ENCODE assay signal across 9 cellular contexts in genomic region chr11:93169950-93170561, GRCh38. TPM values are rescaled to one million over a fixed set of nuclear protein-coding genes. Genes with fewer than 3 reads are reported as not detected.
A peak's percentile ranks its signal among the peaks of the same experiment; 100 is the strongest.
DNase-seq lines count a peak whose midpoint lies in the region; ATAC-seq, FAIRE-seq and TF ChIP-seq lines count a peak whose summit lies in the region.
"Had no signal": no experiment of that assay in that cellular context is flagged by ENCODE, and none has a peak within 500 bp of the region (broad histone marks: within the 10 kb centered on the region; RNA-seq: fewer than 3 reads in every experiment).

No MANE protein-coding gene starts in this region.

- intact Hi-C loops in spleen (cut with DNase I; ENCODE audit: low total_unique reads), result no loop called here

- DNase-seq in GM10266 (ENCODE audit: extremely low spot score) (no peak), Peyer's patch (no peak), foreskin keratinocyte (peak; percentile 1 to 18), spleen (no peak), NCI-H1048 (lab: John Stamatoyannopoulos, UW) (no peak)
- no peak for DNase-seq in central memory CD4-positive, alpha-beta T cell

- H3K36me3 ChIP-seq in Peyer's patch (no peaks in the 10 kb centered on the region), gastroesophageal sphincter (peaks cover 6 to 30% of the 10 kb centered on the region in 2 donors), spleen (peaks cover 0 to 27% (median 2%) of the 10 kb centered on the region in 6 donors)
- H3K36me3 ChIP-seq: thoracic aorta had no signal

- H3K4me1 ChIP-seq in Peyer's patch (no peaks in the 10 kb centered on the region), foreskin keratinocyte (no peaks in the 10 kb centered on the region), gastroesophageal sphincter (no peaks in the 10 kb centered on the region), spleen (peaks cover 0 to 8% (median 0%) of the 10 kb centered on the region in 6 donors)

- TF ChIP-seq CTCF in GM10266 (IDR thresholded peaks at IDR 0.05; ENCODE audit: control insufficient read depth, insufficient read depth, low read depth, missing control alignments) (peak; percentile 47), Peyer's patch (IDR thresholded peaks at IDR 0.05) (peak in 4 of 6 experiments; percentile 22 to 40 (median 34)), foreskin keratinocyte (conservative IDR thresholded peaks at IDR 0.05) (peak; percentile 74), gastroesophageal sphincter (IDR thresholded peaks at IDR 0.05) (peak in 1 of 4 experiments; percentile 33), spleen (IDR thresholded peaks at IDR 0.05 in 8 of 11, conservative IDR thresholded peaks at IDR 0.05 in 3 of 11) (peak in 2 of 11 experiments; percentile 13 to 34)

- no peaks in the 10 kb centered on the region for H3K27me3 ChIP-seq in Peyer's patch
- no peaks in the 10 kb centered on the region for H3K27me3 ChIP-seq in foreskin keratinocyte
- no peaks in the 10 kb centered on the region for H3K27me3 ChIP-seq in gastroesophageal sphincter
- H3K27me3 ChIP-seq in spleen (replicated peaks in 1 of 7), result no peaks in the 10 kb centered on the region

- TF ChIP-seq POLR2A in Peyer's patch (IDR thresholded peaks at IDR 0.05) (no peak), gastroesophageal sphincter (IDR thresholded peaks at IDR 0.05) (no peak), spleen (IDR thresholded peaks at IDR 0.05) (no peak)

- no peak overlapping the region for H3K27ac ChIP-seq in Peyer's patch
- no peak overlapping the region for H3K27ac ChIP-seq in foreskin keratinocyte
- H3K27ac ChIP-seq in gastroesophageal sphincter, result no peak overlapping the region
- H3K27ac ChIP-seq in spleen, result no peak overlapping the region
- H3K27ac ChIP-seq: thoracic aorta had no signal

- peak; percentile 91 for FAIRE-seq in A204.1 (lab: Jason Lieb, UNC)

- 41 to 56% methylated on average over 2 of the region's 2 CpGs for WGBS in gastroesophageal sphincter (ENCODE audit: low coverage in 1 of 2), 2 donors
- WGBS in spleen, 5 donors, result 70 to 86% (median 72%) methylated on average over 2 of the region's 2 CpGs

- TF ChIP-seq EP300 in gastroesophageal sphincter (IDR thresholded peaks at IDR 0.05), result no peak

- H3K9me3 ChIP-seq in Peyer's patch (no peaks in the 10 kb centered on the region), gastroesophageal sphincter (no peaks in the 10 kb centered on the region), spleen (no peaks in the 10 kb centered on the region)
- H3K9me3 ChIP-seq: thoracic aorta had no signal

- ATAC-seq in foreskin keratinocyte, result peak; percentile 64
- no peak for ATAC-seq in gastroesophageal sphincter

- H3K4me3 ChIP-seq in Peyer's patch, result no peak overlapping the region
- H3K4me3 ChIP-seq in gastroesophageal sphincter, result no peak overlapping the region
- no peak overlapping the region for H3K4me3 ChIP-seq in spleen
- H3K4me3 ChIP-seq: thoracic aorta had no signal

RNA-seq across cellular contexts. Expression of gene SLC36A4, which starts 27.7 kb away (rescaled TPM):
- 10 to 100 TPM in 1 of 4 donors, 1 to 10 TPM in 3; 3.2 to 32.2 (median 4.8) TPM for total RNA-seq in Peyer's patch
- total RNA-seq in foreskin keratinocyte, result 5.5 and 7.6 TPM in 2 replicates
- 3.0 and 4.2 TPM in 2 replicates for polyA plus RNA-seq in foreskin keratinocyte
- 10 to 100 TPM; 10.4 to 21.9 (median 18.9) TPM for total RNA-seq in gastroesophageal sphincter
- 10 to 100 TPM; 14.0 to 41.4 (median 19.1) TPM for total RNA-seq in spleen
- 1 to 10 TPM; 2.6 to 3.6 (median 3.4) TPM for polyA plus RNA-seq in spleen

Comparison
In these comparisons a context has a peak if more than half of its experiments do, and no peak if none do; other contexts are left out.
1. DNase-seq: peak in foreskin keratinocyte (2 of 2); none in GM10266 (single experiment), Peyer's patch (0 of 3), spleen (single experiment), central memory CD4-positive, alpha-beta T cell (single experiment) and NCI-H1048 (single experiment).